8 cellular contexts compared by ENCODE assay signal in the genomic region with DNA sequence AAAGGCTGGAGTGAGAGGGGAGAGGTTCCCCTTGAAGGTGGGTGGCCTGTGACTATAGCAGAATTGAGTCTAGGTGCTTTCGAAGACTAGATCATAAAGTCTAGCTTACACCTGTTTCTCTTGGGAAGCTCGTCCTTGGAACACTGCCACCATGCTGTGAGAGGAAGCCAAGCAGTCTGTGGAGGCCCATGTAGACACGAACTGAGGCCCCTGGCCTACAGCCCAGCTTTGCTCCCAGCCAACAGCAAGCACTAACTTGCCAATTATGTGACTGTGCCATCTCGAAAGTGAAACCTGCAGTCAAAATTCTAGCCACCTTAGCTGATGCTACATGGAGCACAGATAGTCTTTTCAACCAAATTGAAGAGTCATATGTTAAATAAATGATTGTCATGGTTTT.
DNase-seq lines count a peak whose midpoint lies in the region; ATAC-seq and TF ChIP-seq lines count a peak whose summit lies in the region.

No MANE protein-coding gene starts in this region.

- no peaks in the 10 kb centered on the region for H3K4me1 Mint-ChIP-seq in activated T-cell treated with anti-CD3 and anti-CD28 coated beads, Interleukin-2, amount 50 U/mL, for 72 hours (ENCODE audit: low read depth)
- no peaks in the 10 kb centered on the region for H3K4me1 Mint-ChIP-seq in activated T-cell treated with anti-CD3 and anti-CD28 coated beads, Interleukin-2, amount 50 U/mL, for 24 hours (ENCODE audit: low read depth)
- H3K4me1 Mint-ChIP-seq in central memory CD8-positive, alpha-beta T cell, result no peaks in the 10 kb centered on the region
- H3K4me1 Mint-ChIP-seq in neural crest cell, result peaks cover 2% of the 10 kb centered on the region

- peak; percentile 31 to 51 for ATAC-seq in activated T-cell treated with anti-CD3 and anti-CD28 coated beads, Interleukin-2, amount 50 U/mL, for 72 hours (replicated peaks in 1 of 2)
- ATAC-seq in HG02610 (IDR thresholded peaks at IDR 0.05; ENCODE audit: unreplicated experiment), result peak; percentile 82
- peak; percentile 28 for ATAC-seq in central memory CD8-positive, alpha-beta T cell (replicated peaks; ENCODE audit: extremely low read depth, poor library complexity, severe bottlenecking)

- no peak overlapping the region for H3K27ac Mint-ChIP-seq in activated T-cell treated with anti-CD3 and anti-CD28 coated beads, Interleukin-2, amount 50 U/mL, for 72 hours
- no peak overlapping the region for H3K27ac Mint-ChIP-seq in activated T-cell treated with anti-CD3 and anti-CD28 coated beads, Interleukin-2, amount 50 U/mL, for 24 hours
- H3K27ac Mint-ChIP-seq in central memory CD8-positive, alpha-beta T cell (ENCODE audit: low read depth), result no peak overlapping the region
- H3K27ac Mint-ChIP-seq in neural crest cell (ENCODE audit: unreplicated experiment), result no peak overlapping the region

- H3K4me3 Mint-ChIP-seq in activated T-cell treated with anti-CD3 and anti-CD28 coated beads, Interleukin-2, amount 50 U/mL, for 72 hours, result no peak overlapping the region
- no peak overlapping the region for H3K4me3 Mint-ChIP-seq in activated T-cell treated with anti-CD3 and anti-CD28 coated beads, Interleukin-2, amount 50 U/mL, for 24 hours
- no peak overlapping the region for H3K4me3 Mint-ChIP-seq in central memory CD8-positive, alpha-beta T cell
- H3K4me3 Mint-ChIP-seq in neural crest cell, result no peak overlapping the region

- no peaks in the 10 kb centered on the region for H3K27me3 Mint-ChIP-seq in activated T-cell treated with anti-CD3 and anti-CD28 coated beads, Interleukin-2, amount 50 U/mL, for 72 hours (ENCODE audit: low read depth)
- H3K27me3 Mint-ChIP-seq in activated T-cell treated with anti-CD3 and anti-CD28 coated beads, Interleukin-2, amount 50 U/mL, for 24 hours, result no peaks in the 10 kb centered on the region
- H3K27me3 Mint-ChIP-seq in central memory CD8-positive, alpha-beta T cell, result no peaks in the 10 kb centered on the region
- no peaks in the 10 kb centered on the region for H3K27me3 Mint-ChIP-seq in neural crest cell (ENCODE audit: low read depth)

- DNase-seq in activated T-cell treated with anti-CD3 and anti-CD28 coated beads, Interleukin-2, amount 50 U/mL, for 72 hours, result peak in 1 of 2 donors; percentile 3
- DNase-seq in activated T-cell treated with anti-CD3 and anti-CD28 coated beads, Interleukin-2, amount 50 U/mL, for 24 hours, result no peak
- DNase-seq in NCI-H2029 (lab: John Stamatoyannopoulos, UW) (peak; percentile 93), neural crest cell (ENCODE audit: low read depth, low spot score) (no peak)
- DNase-seq in central memory CD8-positive, alpha-beta T cell (ENCODE audit: low spot score in 2 of 2), result no peak
- no peak for DNase-seq in activated naive CD4-positive, alpha-beta T cell (lab: John Stamatoyannopoulos, UW)
- no peak for DNase-seq in stimulated activated naive CD4-positive, alpha-beta T cell (lab: John Stamatoyannopoulos, UW)

- peaks cover 0 to 2% of the 10 kb centered on the region in 2 donors for H3K36me3 Mint-ChIP-seq in activated T-cell treated with anti-CD3 and anti-CD28 coated beads, Interleukin-2, amount 50 U/mL, for 72 hours (ENCODE audit: insufficient read depth in 2 of 2)
- no peaks in the 10 kb centered on the region for H3K36me3 Mint-ChIP-seq in activated T-cell treated with anti-CD3 and anti-CD28 coated beads, Interleukin-2, amount 50 U/mL, for 24 hours (ENCODE audit: low read depth)
- no peaks in the 10 kb centered on the region for H3K36me3 Mint-ChIP-seq in central memory CD8-positive, alpha-beta T cell (ENCODE audit: insufficient read depth)
- H3K36me3 Mint-ChIP-seq in neural crest cell (ENCODE audit: low read depth), result peaks cover 4% of the 10 kb centered on the region

- no peaks in the 10 kb centered on the region for H3K9me3 Mint-ChIP-seq in activated T-cell treated with anti-CD3 and anti-CD28 coated beads, Interleukin-2, amount 50 U/mL, for 72 hours
- H3K9me3 Mint-ChIP-seq in activated T-cell treated with anti-CD3 and anti-CD28 coated beads, Interleukin-2, amount 50 U/mL, for 24 hours, result no peaks in the 10 kb centered on the region
- H3K9me3 Mint-ChIP-seq in central memory CD8-positive, alpha-beta T cell, result no peaks in the 10 kb centered on the region
- peaks cover 4% of the 10 kb centered on the region for H3K9me3 Mint-ChIP-seq in neural crest cell

- TF ChIP-seq CTCF in neural crest cell (conservative IDR thresholded peaks at IDR 0.05), result peak; percentile 29

Comparison
In these comparisons a context has a peak if more than half of its experiments do, and no peak if none do; other contexts are left out.
1. ATAC-seq: peak in every context shown above with its lines; median percentile 82 in HG02610; 41 in activated T-cell treated with anti-CD3 and anti-CD28 coated beads, Interleukin-2, amount 50 U/mL, for 72 hours; 28 in central memory CD8-positive, alpha-beta T cell.